18 cellular contexts compared by ENCODE assay signal in the genomic region with DNA sequence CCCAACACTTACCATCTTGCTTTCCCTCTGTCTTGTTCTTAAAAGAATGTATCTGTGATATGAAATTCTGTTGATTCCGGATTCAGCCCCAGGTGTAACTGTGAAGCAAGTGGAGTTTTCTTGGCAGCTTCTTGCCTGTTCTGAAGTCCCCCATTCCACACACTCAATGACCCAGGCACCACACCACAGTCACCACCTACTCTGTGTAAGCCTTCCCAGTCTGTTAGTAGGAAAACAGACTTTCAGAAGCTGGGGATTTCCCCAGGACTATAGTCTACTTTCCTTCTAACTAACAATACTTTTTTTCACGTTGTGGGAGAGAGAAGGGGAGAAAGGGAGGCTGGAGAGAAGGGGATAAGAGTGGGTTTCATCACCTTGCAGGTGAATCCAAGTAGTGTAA.
DNase-seq lines count a peak whose midpoint lies in the region; ATAC-seq, FAIRE-seq and TF ChIP-seq lines count a peak whose summit lies in the region.
"Had no signal": no experiment of that assay in that cellular context is flagged by ENCODE, and none has a peak within 500 bp of the region (broad histone marks: within the 10 kb centered on the region; RNA-seq: fewer than 3 reads in every experiment).

No MANE protein-coding gene starts in this region.

- peak overlapping the region in 1 of 2 donors; percentile 31 for H3K27ac Mint-ChIP-seq in activated naive CD4-positive, alpha-beta T cell treated with anti-CD3 and anti-CD28 coated beads, Interleukin-2, amount 50 U/mL, for 72 hours
- no peak overlapping the region for H3K27ac Mint-ChIP-seq in activated naive CD4-positive, alpha-beta T cell treated with anti-CD3 and anti-CD28 coated beads, Interleukin-2, amount 10 ng/mL, durations not matched to agents 7 days and 5 days
- peak overlapping the region; percentile 22 for H3K27ac Mint-ChIP-seq in type B pancreatic cell
- H3K27ac Mint-ChIP-seq in activated CD4-positive, alpha-beta T cell treated with anti-CD3 and anti-CD28 coated beads, Interleukin-2, amount 10 ng/mL, durations not matched to agents 24 days and 14 days: no peak overlapping the region
- H3K27ac Mint-ChIP-seq: HFFc6 had no signal

- H3K36me3 Mint-ChIP-seq in activated naive CD4-positive, alpha-beta T cell treated with anti-CD3 and anti-CD28 coated beads, Interleukin-2, amount 50 U/mL, for 72 hours: no peaks in the 10 kb centered on the region
- no peaks in the 10 kb centered on the region for H3K36me3 Mint-ChIP-seq in activated naive CD4-positive, alpha-beta T cell treated with anti-CD3 and anti-CD28 coated beads, Interleukin-2, amount 10 ng/mL, durations not matched to agents 7 days and 5 days
- no peaks in the 10 kb centered on the region for H3K36me3 Mint-ChIP-seq in type B pancreatic cell
- H3K36me3 Mint-ChIP-seq in activated CD4-positive, alpha-beta T cell treated with anti-CD3 and anti-CD28 coated beads, Interleukin-2, amount 10 ng/mL, durations not matched to agents 24 days and 14 days (ENCODE audit: low read depth): no peaks in the 10 kb centered on the region
- H3K36me3 Mint-ChIP-seq: CD8-positive, alpha-beta memory T cell had no signal

- CTCF ChIA-PET in activated naive CD4-positive, alpha-beta T cell treated with anti-CD3 and anti-CD28 coated beads, Interleukin-2, amount 10 ng/mL, durations not matched to agents 7 days and 5 days (lab: Charles Lee): interaction anchor here (0.5 kb wide), 1 partner anchor 107 kb away, joined by 3 read pairs; no protein-coding TSS in a partner anchor

- WGBS in esophagus, 2 donors: 40 to 41% methylated on average over 2 of the region's 2 CpGs

- no peak overlapping the region for H3K4me3 ChIP-seq in esophagus (ENCODE audit: low read depth in 1 of 2, low read length in 2 of 2)
- H3K4me3 ChIP-seq: BLaER1 had no signal

- no peak for DNase-seq in activated naive CD4-positive, alpha-beta T cell treated with anti-CD3 and anti-CD28 coated beads, Interleukin-2, amount 50 U/mL, for 72 hours (ENCODE audit: low spot score in 2 of 2)
- DNase-seq in activated naive CD4-positive, alpha-beta T cell treated with anti-CD3 and anti-CD28 coated beads, Interleukin-2, amount 10 ng/mL, durations not matched to agents 7 days and 5 days: no peak
- DNase-seq in kidney tubule cell (ENCODE audit: low spot score) (peak; percentile 4), type B pancreatic cell (ENCODE audit: extremely low spot score, unreplicated experiment) (no peak), activated gamma-delta T cell (lab: John Stamatoyannopoulos, UW) (no peak), GM19239 (ENCODE audit: insufficient read length, low spot score) (no peak)
- DNase-seq in activated CD4-positive, alpha-beta T cell treated with anti-CD3 and anti-CD28 coated beads, Interleukin-2, amount 10 ng/mL, durations not matched to agents 24 days and 14 days: no peak
- DNase-seq: Caco-2; CD8-positive, alpha-beta memory T cell; DND-41; GDM1; HCEC 1CT; HFFc6 had no signal

- H3K4me3 Mint-ChIP-seq in activated naive CD4-positive, alpha-beta T cell treated with anti-CD3 and anti-CD28 coated beads, Interleukin-2, amount 10 ng/mL, durations not matched to agents 7 days and 5 days: no peak overlapping the region
- H3K4me3 Mint-ChIP-seq in type B pancreatic cell: peak overlapping the region; percentile 32
- no peak overlapping the region for H3K4me3 Mint-ChIP-seq in activated CD4-positive, alpha-beta T cell treated with anti-CD3 and anti-CD28 coated beads, Interleukin-2, amount 10 ng/mL, durations not matched to agents 24 days and 14 days
- H3K4me3 Mint-ChIP-seq: CD8-positive, alpha-beta memory T cell; HFFc6 had no signal

- intact Hi-C loops in activated CD4-positive, alpha-beta T cell treated with anti-CD3 and anti-CD28 coated beads, Interleukin-2, amount 10 ng/mL, durations not matched to agents 24 days and 14 days (cut with micrococcal nuclease): no loop called here

- no peaks in the 10 kb centered on the region for H3K36me3 ChIP-seq in esophagus (ENCODE audit: control insufficient read depth in 2 of 2, insufficient read depth in 2 of 2, low read length in 1 of 2)
- H3K36me3 ChIP-seq: BLaER1 had no signal

- H3K9me3 ChIP-seq in esophagus (ENCODE audit: control insufficient read depth in 2 of 2, insufficient read depth in 1 of 2, low read depth in 1 of 2, low read length in 1 of 2): no peaks in the 10 kb centered on the region
- H3K9me3 ChIP-seq: BLaER1, Caco-2 had no signal

- H3K4me1 ChIP-seq in esophagus (ENCODE audit: control insufficient read depth in 2 of 2, insufficient read depth in 2 of 2, low read length in 1 of 2): peaks cover 0 to 2% of the 10 kb centered on the region in 2 donors
- H3K4me1 ChIP-seq: Caco-2 had no signal

- H3K27me3 Mint-ChIP-seq in activated naive CD4-positive, alpha-beta T cell treated with anti-CD3 and anti-CD28 coated beads, Interleukin-2, amount 10 ng/mL, durations not matched to agents 7 days and 5 days: peaks cover 3% of the 10 kb centered on the region
- H3K27me3 Mint-ChIP-seq in type B pancreatic cell: peaks cover 4% of the 10 kb centered on the region
- no peaks in the 10 kb centered on the region for H3K27me3 Mint-ChIP-seq in activated CD4-positive, alpha-beta T cell treated with anti-CD3 and anti-CD28 coated beads, Interleukin-2, amount 10 ng/mL, durations not matched to agents 24 days and 14 days

- no peak for FAIRE-seq in GM19239 (lab: Jason Lieb, UNC)
- FAIRE-seq: GM12892, HTR-8/SVneo had no signal

- H3K9me3 Mint-ChIP-seq in activated naive CD4-positive, alpha-beta T cell treated with anti-CD3 and anti-CD28 coated beads, Interleukin-2, amount 50 U/mL, for 72 hours: no peaks in the 10 kb centered on the region
- no peaks in the 10 kb centered on the region for H3K9me3 Mint-ChIP-seq in activated naive CD4-positive, alpha-beta T cell treated with anti-CD3 and anti-CD28 coated beads, Interleukin-2, amount 10 ng/mL, durations not matched to agents 7 days and 5 days
- peaks cover 9% of the 10 kb centered on the region for H3K9me3 Mint-ChIP-seq in type B pancreatic cell
- no peaks in the 10 kb centered on the region for H3K9me3 Mint-ChIP-seq in activated CD4-positive, alpha-beta T cell treated with anti-CD3 and anti-CD28 coated beads, Interleukin-2, amount 10 ng/mL, durations not matched to agents 24 days and 14 days

- peak; percentile 52 to 65 for ATAC-seq in activated naive CD4-positive, alpha-beta T cell treated with anti-CD3 and anti-CD28 coated beads, Interleukin-2, amount 50 U/mL, for 72 hours

- H3K4me1 Mint-ChIP-seq in activated naive CD4-positive, alpha-beta T cell treated with anti-CD3 and anti-CD28 coated beads, Interleukin-2, amount 10 ng/mL, durations not matched to agents 7 days and 5 days: no peaks in the 10 kb centered on the region
- H3K4me1 Mint-ChIP-seq in type B pancreatic cell (ENCODE audit: unreplicated experiment): peaks cover 34% of the 10 kb centered on the region
- H3K4me1 Mint-ChIP-seq in activated CD4-positive, alpha-beta T cell treated with anti-CD3 and anti-CD28 coated beads, Interleukin-2, amount 10 ng/mL, durations not matched to agents 24 days and 14 days: no peaks in the 10 kb centered on the region
- H3K4me1 Mint-ChIP-seq: CD8-positive, alpha-beta memory T cell had no signal

- no peak for TF ChIP-seq CTCF in type B pancreatic cell (conservative IDR thresholded peaks at IDR 0.05)

- peak overlapping the region; percentile 55 to 66 for H3K27ac ChIP-seq in esophagus (ENCODE audit: low read depth in 2 of 2, low read length in 1 of 2)
- H3K27ac ChIP-seq: 22Rv1, BLaER1 had no signal

- H3K27me3 ChIP-seq in esophagus (ENCODE audit: control insufficient read depth in 1 of 2, insufficient read depth in 2 of 2, low read length in 2 of 2): peaks cover 0 to under 1% of the 10 kb centered on the region in 2 donors
- H3K27me3 ChIP-seq: BLaER1 had no signal
